ENCODE assay signal across 27 cellular contexts in genomic region chr1:197981546-197981945, GRCh38.
"Had no signal": no experiment of that assay in that cellular context is flagged by ENCODE, and none has a peak within 500 bp of the region (broad histone marks: within the 10 kb centered on the region; RNA-seq: fewer than 3 reads in every experiment).

No MANE protein-coding gene starts in this region.

- H3K36me3 ChIP-seq: esophagus muscularis mucosa, gastroesophageal sphincter, heart left ventricle, left lung, neural progenitor cell, sigmoid colon, spleen, suprapubic skin, transverse colon, upper lobe of right lung, uterus had no signal

- H2AFZ ChIP-seq: hepatocyte, neural progenitor cell had no signal

- ATAC-seq: foreskin keratinocyte; gastroesophageal sphincter; heart left ventricle; left cardiac atrium; left lung; mucosa of descending colon; naive thymus-derived CD4-positive, alpha-beta T cell; psoas muscle; right cardiac atrium; stimulated activated memory B cell treated with anti-CD40 and anti-IgM and Interleukin-4, amounts not matched to agents 10 μg/mL and 1 μg/mL and 100 μg/mL, for 72 hours; upper lobe of right lung had no signal

- H3K27ac ChIP-seq: coronary artery, esophagus muscularis mucosa, foreskin keratinocyte, gastroesophageal sphincter, heart left ventricle, hepatocyte, left lung, neural progenitor cell, psoas muscle, sigmoid colon, skin epidermis, spleen, suprapubic skin, transverse colon, upper lobe of right lung, uterus had no signal

- H3K4me3 ChIP-seq: coronary artery, esophagus muscularis mucosa, gastroesophageal sphincter, heart left ventricle, hepatocyte, left lung, mucosa of descending colon, neural progenitor cell, psoas muscle, sigmoid colon, skin epidermis, spleen, suprapubic skin, transverse colon, upper lobe of right lung, uterus had no signal

- DNase-seq: dermis blood vessel endothelial cell; effector memory CD4-positive, alpha-beta T cell; foreskin keratinocyte; heart left ventricle; left cardiac atrium; left lung; mesenchymal stem cell; mucosa of descending colon; naive thymus-derived CD4-positive, alpha-beta T cell; psoas muscle; right cardiac atrium; sigmoid colon; spleen; stimulated activated CD4-positive, alpha-beta T cell treated with anti-CD3 and anti-CD28 coated beads, Interleukin-4, amount 100 ng/mL, for 4 hours; transverse colon; upper lobe of right lung; uterus had no signal

- H3K9ac ChIP-seq: neural progenitor cell had no signal

- H3K27me3 ChIP-seq: gastroesophageal sphincter, hepatocyte, left lung, neural progenitor cell, sigmoid colon, suprapubic skin, transverse colon, upper lobe of right lung, uterus had no signal

- FAIRE-seq: endothelial cell of umbilical vein, islet of Langerhans had no signal

- H3K4me2 ChIP-seq: hepatocyte, neural progenitor cell had no signal

- H3K4me1 ChIP-seq: foreskin keratinocyte, gastroesophageal sphincter, left lung, neural progenitor cell, psoas muscle, sigmoid colon, spleen, suprapubic skin, transverse colon, upper lobe of right lung, uterus had no signal

- H3K79me2 ChIP-seq: hepatocyte had no signal

- H3K9me3 ChIP-seq: esophagus muscularis mucosa, gastroesophageal sphincter, heart left ventricle, left lung, mucosa of descending colon, psoas muscle, sigmoid colon, spleen, suprapubic skin, transverse colon, upper lobe of right lung, uterus had no signal
